ENCODE assay signal across 14 cellular contexts in the genomic region with DNA sequence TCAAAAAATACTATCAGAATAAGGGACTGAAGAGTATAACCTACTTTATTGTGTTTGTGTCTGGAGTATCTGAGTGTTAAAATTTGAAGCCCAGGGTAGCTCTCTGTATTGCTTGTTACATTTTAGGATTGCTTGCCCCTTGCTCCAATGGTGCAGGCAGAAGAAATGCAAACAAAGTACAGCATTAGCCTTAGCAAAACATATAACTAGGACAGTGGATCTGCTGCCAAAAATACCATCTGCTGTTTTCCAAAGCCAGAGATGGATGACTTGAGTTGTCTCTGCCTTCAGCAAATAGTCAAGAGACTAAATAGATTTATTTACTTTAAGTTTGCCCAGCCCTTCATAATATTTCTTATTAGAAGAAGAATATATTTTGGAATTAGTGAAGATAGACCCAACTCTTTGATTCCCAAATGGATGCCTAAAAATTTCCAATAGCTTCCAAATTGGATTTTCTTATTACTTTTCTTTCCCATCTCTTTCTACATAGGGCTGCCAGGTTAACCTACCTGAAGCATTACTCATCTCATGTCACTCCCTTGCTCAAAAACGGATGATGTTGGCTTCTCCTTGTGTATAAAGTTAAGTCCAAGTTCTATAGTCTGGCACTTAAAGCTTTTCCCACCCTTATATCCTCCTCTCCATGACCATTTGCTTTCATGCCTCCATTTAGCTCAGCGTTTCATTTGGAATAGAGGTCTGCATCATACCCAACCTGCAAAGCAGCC.
DNase-seq lines count a peak whose midpoint lies in the region; ATAC-seq lines count a peak whose summit lies in the region.
"Had no signal": no experiment of that assay in that cellular context is flagged by ENCODE, and none has a peak within 500 bp of the region (broad histone marks: within the 10 kb centered on the region; RNA-seq: fewer than 3 reads in every experiment).

No MANE protein-coding gene starts in this region.

- H3K9me2 ChIP-seq in GM23248 (ENCODE audit: insufficient read depth), result no peaks in the 10 kb centered on the region

- H3K27ac ChIP-seq in GM23248 (peak overlapping the region; percentile 43; the same call in 1 of the 2 replicates), cingulate gyrus (ENCODE audit: low read depth, low read length) (peak overlapping the region; percentile 41)
- no peak overlapping the region for H3K27ac ChIP-seq in naive thymus-derived CD4-positive, alpha-beta T cell (ENCODE audit: low read depth, low read length)
- H3K27ac ChIP-seq: hepatocyte had no signal

- H2AFZ ChIP-seq in GM23248, result peak overlapping the region; percentile 20; the same call in 1 of the 2 replicates
- H2AFZ ChIP-seq: hepatocyte had no signal

- H3K9ac ChIP-seq in GM23248, result no peak overlapping the region

- CTCF ChIA-PET in naive thymus-derived CD4-positive, alpha-beta T cell (lab: Charles Lee), result no interaction called here

- peak overlapping the region; percentile 74 for H3K4me2 ChIP-seq in GM23248 (ENCODE audit: unreplicated experiment)
- H3K4me2 ChIP-seq: hepatocyte had no signal

- no peaks in the 10 kb centered on the region for H3K9me3 ChIP-seq in GM23248 (ENCODE audit: low read depth)
- H3K9me3 ChIP-seq in naive thymus-derived CD4-positive, alpha-beta T cell (ENCODE audit: control insufficient read depth in 2 of 3, low read length in 3 of 3), result peaks cover 0 to 3% (median 0%) of the 10 kb centered on the region in 3 experiments
- H3K9me3 ChIP-seq: HAP-1 had no signal

- no peak overlapping the region for H3K27ac Mint-ChIP-seq in naive thymus-derived CD4-positive, alpha-beta T cell
- H3K27ac Mint-ChIP-seq: type B pancreatic cell had no signal

- no peaks in the 10 kb centered on the region for H4K20me1 ChIP-seq in GM23248 (ENCODE audit: insufficient read depth)

- H3K4me3 ChIP-seq in GM23248, result peak overlapping the region; percentile 46
- H3K4me3 ChIP-seq in naive thymus-derived CD4-positive, alpha-beta T cell (ENCODE audit: low read length), result no peak overlapping the region
- H3K4me3 ChIP-seq: HAP-1, hepatocyte had no signal

- peak; percentile 33 for DNase-seq in GM23248
- peak; percentile 33 for DNase-seq in NCI-H82 treated with DMSO at 0.1 percent for 48 hours (lab: John Stamatoyannopoulos, UW; ENCODE audit: unreplicated experiment)
- peak; percentile 29 for DNase-seq in middle frontal gyrus (ENCODE audit: extremely low spot score, low spot score)
- no peak for DNase-seq in NCI-H1436 (lab: John Stamatoyannopoulos, UW)
- no peak for DNase-seq in naive thymus-derived CD4-positive, alpha-beta T cell
- no peak for DNase-seq in NK-92 treated with Interleukin-12 subunit alpha and Interleukin-12 subunit beta, amount 100 ng/mL, for 24 hours (lab: John Stamatoyannopoulos, UW)
- DNase-seq in OCI-M2 (lab: John Stamatoyannopoulos, UW; ENCODE audit: unreplicated experiment), result no peak
- DNase-seq: activated CD8-positive, alpha-beta memory T cell treated with anti-CD3 and anti-CD28 coated beads, Interleukin-2, amount 50 U/mL, for 48 hours; mesendoderm had no signal

- H3K4me1 ChIP-seq in GM23248 (ENCODE audit: insufficient read depth), result peaks cover 39% of the 10 kb centered on the region
- H3K4me1 ChIP-seq in naive thymus-derived CD4-positive, alpha-beta T cell (ENCODE audit: control insufficient read depth in 2 of 2, insufficient read depth in 2 of 2, low read length in 2 of 2), result no peaks in the 10 kb centered on the region
- H3K4me1 ChIP-seq: HAP-1 had no signal

- H3K27me3 Mint-ChIP-seq in naive thymus-derived CD4-positive, alpha-beta T cell, result peaks cover 6 to 33% (median 22%) of the 10 kb centered on the region in 5 donors

- H3F3A ChIP-seq in GM23248 (ENCODE audit: insufficient read depth), result peaks cover 34% of the 10 kb centered on the region

- WGBS in GM23248 (ENCODE audit: low coverage in 1 of 2, low lambda C conversion rate in 2 of 2, missing lambda C conversion rate in 2 of 2), 2 experiments, result 53 to 54% methylated on average over 2 of the region's 2 CpGs

- no peaks in the 10 kb centered on the region for H3K36me3 ChIP-seq in GM23248 (ENCODE audit: low read depth)
- no peaks in the 10 kb centered on the region for H3K36me3 ChIP-seq in naive thymus-derived CD4-positive, alpha-beta T cell (ENCODE audit: control insufficient read depth in 2 of 3, insufficient read depth in 3 of 3, low read length in 3 of 3)
- H3K36me3 ChIP-seq: HAP-1 had no signal

- intact Hi-C loops in naive thymus-derived CD4-positive, alpha-beta T cell (cut with micrococcal nuclease), result no loop called here

- in situ Hi-C loops in GM23248 (cut with MboI), result no loop called here

- H3K9me3 Mint-ChIP-seq in naive thymus-derived CD4-positive, alpha-beta T cell, result peaks cover 0 to 10% (median 4%) of the 10 kb centered on the region in 11 donors

- H3K79me2 ChIP-seq in GM23248 (ENCODE audit: insufficient read depth), result no peaks in the 10 kb centered on the region

- H3K4me1 Mint-ChIP-seq in naive thymus-derived CD4-positive, alpha-beta T cell, result no peaks in the 10 kb centered on the region

- H3K27me3 ChIP-seq in GM23248 (replicated peaks; ENCODE audit: insufficient read depth), result no peaks in the 10 kb centered on the region
- peaks cover 0 to 3% of the 10 kb centered on the region in 2 donors for H3K27me3 ChIP-seq in naive thymus-derived CD4-positive, alpha-beta T cell (ENCODE audit: control insufficient read depth in 2 of 2, insufficient read depth in 2 of 2, low read length in 2 of 2)
- H3K27me3 ChIP-seq: hepatocyte had no signal

- no peaks in the 10 kb centered on the region for H3K36me3 Mint-ChIP-seq in naive thymus-derived CD4-positive, alpha-beta T cell

- POLR2A ChIA-PET in naive thymus-derived CD4-positive, alpha-beta T cell (lab: Charles Lee), result no interaction called here

- H3K4me3 Mint-ChIP-seq in naive thymus-derived CD4-positive, alpha-beta T cell, result no peak overlapping the region
- H3K4me3 Mint-ChIP-seq: type B pancreatic cell had no signal

- ATAC-seq in naive thymus-derived CD4-positive, alpha-beta T cell, result no peak
- ATAC-seq: Panc1 had no signal

Comparison
In these comparisons a context has a peak if more than half of its experiments do, and no peak if none do; other contexts are left out.
1. DNase-seq: peak in GM23248 (single experiment), NCI-H82 treated with DMSO at 0.1 percent for 48 hours (single experiment) and middle frontal gyrus (single experiment); none in NCI-H1436 (single experiment), naive thymus-derived CD4-positive, alpha-beta T cell (0 of 9), NK-92 treated with Interleukin-12 subunit alpha and Interleukin-12 subunit beta, amount 100 ng/mL, for 24 hours (single experiment) and OCI-M2 (single experiment).